Comparison of ENCODE assay signal across 9 cellular contexts in the genomic region with DNA sequence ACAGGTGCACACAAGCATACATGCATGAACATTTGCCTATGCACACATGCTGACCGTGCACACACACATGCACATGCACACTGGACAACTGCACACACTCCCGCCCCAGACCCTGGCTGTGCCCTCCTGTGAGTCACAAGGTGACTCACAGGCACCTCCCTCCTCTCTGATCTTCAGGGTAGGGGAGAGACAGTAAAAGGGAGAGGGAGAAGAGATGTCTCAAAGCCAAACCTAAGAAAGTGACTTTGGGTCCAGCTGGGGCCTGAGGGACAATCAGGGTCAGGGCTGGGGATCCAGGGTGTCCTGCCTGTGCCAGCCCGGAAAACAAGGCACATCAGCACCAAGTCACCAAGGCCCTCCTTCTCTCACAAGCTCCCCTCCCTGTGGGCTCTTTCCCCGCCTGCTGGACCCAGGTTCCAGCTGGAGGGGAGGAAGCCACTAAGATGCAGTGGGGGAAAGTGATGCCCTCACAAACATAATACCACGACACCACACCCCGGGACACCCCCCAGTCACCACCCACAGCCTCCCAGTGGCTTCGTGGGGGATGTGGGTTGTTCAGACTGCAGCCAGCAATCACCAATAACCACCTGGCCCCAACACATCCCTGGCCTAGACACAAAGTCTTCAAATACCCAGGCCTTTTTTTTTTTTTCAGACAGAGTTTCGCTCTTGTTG. TPM values are rescaled to one million over a fixed set of nuclear protein-coding genes. Genes with fewer than 3 reads are reported as not detected.
DNase-seq lines count a peak whose midpoint lies in the region; ATAC-seq and TF ChIP-seq lines count a peak whose summit lies in the region.
"Had no signal": no experiment of that assay in that cellular context is flagged by ENCODE, and none has a peak within 500 bp of the region (broad histone marks: within the 10 kb centered on the region; RNA-seq: fewer than 3 reads in every experiment).

No MANE protein-coding gene starts in this region.

- no peaks in the 10 kb centered on the region for H3K9me3 ChIP-seq in ovary

- no peaks in the 10 kb centered on the region for H3K27me3 ChIP-seq in ovary
- no peaks in the 10 kb centered on the region for H3K27me3 ChIP-seq in GM23338 (ENCODE audit: insufficient read depth)

- no peaks in the 10 kb centered on the region for H3K36me3 ChIP-seq in ovary
- no peaks in the 10 kb centered on the region for H3K36me3 ChIP-seq in GM23338 (ENCODE audit: insufficient read depth)

- no peak for TF ChIP-seq POLR2A in ovary (IDR thresholded peaks at IDR 0.05)

- H3K27ac ChIP-seq in ovary (no peak overlapping the region), GM23338 (ENCODE audit: low read depth) (no peak overlapping the region)
- H3K27ac ChIP-seq: HL-60 had no signal

- H4K20me1 ChIP-seq in GM23338 (replicated peaks; ENCODE audit: insufficient read depth), result no peaks in the 10 kb centered on the region

- peak; percentile 89 for ATAC-seq in activated naive CD8-positive, alpha-beta T cell treated with anti-CD3 and anti-CD28 coated beads, Interleukin-2, amount 50 U/mL, for 24 hours
- ATAC-seq in naive thymus-derived CD8-positive, alpha-beta T cell, result peak; percentile 78 to 87
- ATAC-seq in GM23338, result no peak; the same call in 2 of the 3 replicates

- H3K4me3 ChIP-seq in ovary (no peak overlapping the region), GM23338 (no peak overlapping the region)

- H3K4me3 Mint-ChIP-seq in activated naive CD8-positive, alpha-beta T cell treated with anti-CD3 and anti-CD28 coated beads, Interleukin-2, amount 50 U/mL, for 24 hours, result no peak overlapping the region
- peak overlapping the region in 5 of 10 donors; percentile 33 to 64 (median 51) for H3K4me3 Mint-ChIP-seq in naive thymus-derived CD8-positive, alpha-beta T cell
- H3K4me3 Mint-ChIP-seq in GM23338, result no peak overlapping the region

- peaks cover 17% of the 10 kb centered on the region for H3K27me3 Mint-ChIP-seq in activated naive CD8-positive, alpha-beta T cell treated with anti-CD3 and anti-CD28 coated beads, Interleukin-2, amount 50 U/mL, for 24 hours
- peaks cover 0 to 19% (median 2%) of the 10 kb centered on the region in 5 donors for H3K27me3 Mint-ChIP-seq in naive thymus-derived CD8-positive, alpha-beta T cell
- H3K27me3 Mint-ChIP-seq in GM23338 (ENCODE audit: insufficient read depth, low read depth, poor library complexity), result peaks cover 17% of the 10 kb centered on the region

- DNase-seq in GM03348 (ENCODE audit: low spot score) (peak; percentile 85), LoVo (ENCODE audit: low spot score) (peak; percentile 74), T1000 (lab: John Stamatoyannopoulos, UW) (no peak), inferior parietal cortex (ENCODE audit: extremely low spot score) (no peak), ovary (no peak), GM23338 (ENCODE audit: low spot score) (no peak)
- peak; percentile 27 for DNase-seq in activated naive CD8-positive, alpha-beta T cell treated with anti-CD3 and anti-CD28 coated beads, Interleukin-2, amount 50 U/mL, for 24 hours
- peak in 6 of 10 donors; percentile 10 to 60 (median 26) for DNase-seq in naive thymus-derived CD8-positive, alpha-beta T cell

- POLR2A ChIA-PET in naive thymus-derived CD8-positive, alpha-beta T cell (lab: Charles Lee), result interaction anchor here (0.6 to 1.7 kb wide), 6 partner anchors 31 to 112 kb away, joined by 4 to 8 read pairs (median 4); no protein-coding TSS in a partner anchor

- intact Hi-C loops in ovary (cut with DNase I), result no loop called here

- H2AFZ ChIP-seq in GM23338, result no peak overlapping the region

- H3K4me1 ChIP-seq in ovary (ENCODE audit: insufficient read depth) (no peaks in the 10 kb centered on the region), GM23338 (ENCODE audit: insufficient read depth) (peaks cover 2% of the 10 kb centered on the region; the same call in 1 of the 2 replicates)

- H3K9me3 Mint-ChIP-seq in activated naive CD8-positive, alpha-beta T cell treated with anti-CD3 and anti-CD28 coated beads, Interleukin-2, amount 50 U/mL, for 24 hours, result no peaks in the 10 kb centered on the region
- no peaks in the 10 kb centered on the region for H3K9me3 Mint-ChIP-seq in naive thymus-derived CD8-positive, alpha-beta T cell
- H3K9me3 Mint-ChIP-seq in GM23338, result peaks cover 4% of the 10 kb centered on the region; the same call in 2 of the 3 replicates

- H3F3A ChIP-seq in GM23338 (replicated peaks; ENCODE audit: low read depth), result peaks cover 3% of the 10 kb centered on the region; the same call in 1 of the 2 replicates

- WGBS in ovary, 3 donors, result 68 to 76% (median 70%) methylated on average over 8 of the region's 8 CpGs

- 0 out of 2 replicates have a peak, but pooled peaks cover 4% of the 10 kb centered on the region for H3K9me2 ChIP-seq in GM23338 (ENCODE audit: insufficient read depth)

- H3K36me3 Mint-ChIP-seq in activated naive CD8-positive, alpha-beta T cell treated with anti-CD3 and anti-CD28 coated beads, Interleukin-2, amount 50 U/mL, for 24 hours (ENCODE audit: low read depth), result no peaks in the 10 kb centered on the region
- no peaks in the 10 kb centered on the region for H3K36me3 Mint-ChIP-seq in naive thymus-derived CD8-positive, alpha-beta T cell
- H3K36me3 Mint-ChIP-seq in GM23338 (ENCODE audit: low read depth), result no peaks in the 10 kb centered on the region; the same call in 2 of the 3 replicates

- no peak overlapping the region for H3K4me2 ChIP-seq in GM23338

- peaks cover 27% of the 10 kb centered on the region for H3K4me1 Mint-ChIP-seq in activated naive CD8-positive, alpha-beta T cell treated with anti-CD3 and anti-CD28 coated beads, Interleukin-2, amount 50 U/mL, for 24 hours
- H3K4me1 Mint-ChIP-seq in naive thymus-derived CD8-positive, alpha-beta T cell, result peaks cover 13 to 31% (median 25%) of the 10 kb centered on the region in 4 donors
- peaks cover 26% of the 10 kb centered on the region for H3K4me1 Mint-ChIP-seq in GM23338

- no peak for TF ChIP-seq EP300 in ovary (IDR thresholded peaks at IDR 0.05)

- TF ChIP-seq CTCF in ovary (IDR thresholded peaks at IDR 0.05), result no peak
- TF ChIP-seq CTCF in GM23338 (conservative IDR thresholded peaks at IDR 0.05; ENCODE audit: low read depth in 2 of 2), result no peak

- no peaks in the 10 kb centered on the region for H3K79me2 ChIP-seq in GM23338 (replicated peaks; ENCODE audit: insufficient read depth)

- H3K27ac Mint-ChIP-seq in activated naive CD8-positive, alpha-beta T cell treated with anti-CD3 and anti-CD28 coated beads, Interleukin-2, amount 50 U/mL, for 24 hours, result no peak overlapping the region
- H3K27ac Mint-ChIP-seq in naive thymus-derived CD8-positive, alpha-beta T cell, result peak overlapping the region in 9 of 10 donors; percentile 7 to 85 (median 59)
- no peak overlapping the region for H3K27ac Mint-ChIP-seq in GM23338

TF ChIP-seq in GM23338, 12 proteins besides CTCF, POLR2A, EP300 and RAD21:
- TF ChIP-seq ZNF331 (CRISPR knock-in tag; IDR thresholded peaks at IDR 0.05; ENCODE audit: low read depth) (no peak), STAT1 (IDR thresholded peaks at IDR 0.05; ENCODE audit: unreplicated experiment) (no peak), POLR2AphosphoS5 (IDR thresholded peaks at IDR 0.05; ENCODE audit: low read depth) (no peak; the same call in 1 of the 2 replicates), ZNF114 (CRISPR knock-in tag; IDR thresholded peaks at IDR 0.05) (no peak)
- TF ChIP-seq, protein P1, sequence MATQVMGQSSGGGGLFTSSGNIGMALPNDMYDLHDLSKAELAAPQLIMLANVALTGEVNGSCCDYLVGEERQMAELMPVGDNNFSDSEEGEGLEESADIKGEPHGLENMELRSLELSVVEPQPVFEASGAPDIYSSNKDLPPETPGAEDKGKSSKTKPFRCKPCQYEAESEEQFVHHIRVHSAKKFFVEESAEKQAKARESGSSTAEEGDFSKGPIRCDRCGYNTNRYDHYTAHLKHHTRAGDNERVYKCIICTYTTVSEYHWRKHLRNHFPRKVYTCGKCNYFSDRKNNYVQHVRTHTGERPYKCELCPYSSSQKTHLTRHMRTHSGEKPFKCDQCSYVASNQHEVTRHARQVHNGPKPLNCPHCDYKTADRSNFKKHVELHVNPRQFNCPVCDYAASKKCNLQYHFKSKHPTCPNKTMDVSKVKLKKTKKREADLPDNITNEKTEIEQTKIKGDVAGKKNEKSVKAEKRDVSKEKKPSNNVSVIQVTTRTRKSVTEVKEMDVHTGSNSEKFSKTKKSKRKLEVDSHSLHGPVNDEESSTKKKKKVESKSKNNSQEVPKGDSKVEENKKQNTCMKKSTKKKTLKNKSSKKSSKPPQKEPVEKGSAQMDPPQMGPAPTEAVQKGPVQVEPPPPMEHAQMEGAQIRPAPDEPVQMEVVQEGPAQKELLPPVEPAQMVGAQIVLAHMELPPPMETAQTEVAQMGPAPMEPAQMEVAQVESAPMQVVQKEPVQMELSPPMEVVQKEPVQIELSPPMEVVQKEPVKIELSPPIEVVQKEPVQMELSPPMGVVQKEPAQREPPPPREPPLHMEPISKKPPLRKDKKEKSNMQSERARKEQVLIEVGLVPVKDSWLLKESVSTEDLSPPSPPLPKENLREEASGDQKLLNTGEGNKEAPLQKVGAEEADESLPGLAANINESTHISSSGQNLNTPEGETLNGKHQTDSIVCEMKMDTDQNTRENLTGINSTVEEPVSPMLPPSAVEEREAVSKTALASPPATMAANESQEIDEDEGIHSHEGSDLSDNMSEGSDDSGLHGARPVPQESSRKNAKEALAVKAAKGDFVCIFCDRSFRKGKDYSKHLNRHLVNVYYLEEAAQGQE (IDR thresholded peaks at IDR 0.05; ENCODE audit: unreplicated experiment), result no peak

RNA-seq across cellular contexts. Expression of gene PDGFB, which starts 39.3 kb away (rescaled TPM):
- total RNA-seq in naive thymus-derived CD8-positive, alpha-beta T cell, result 10 to 100 TPM in 1 of 2 experiments, 1 to 10 TPM in 1; 7.4 to 10.1 TPM
- 1 to 10 TPM; 1.0 to 3.9 (median 1.3) TPM for polyA plus RNA-seq in naive thymus-derived CD8-positive, alpha-beta T cell
- total RNA-seq in ovary, result 10 to 100 TPM in 1 of 7 donors, 1 to 10 TPM in 6; 3.9 to 10.7 (median 5.5) TPM
- polyA plus RNA-seq in ovary (1 to 10 TPM; 5.0 to 7.9 TPM), GM23338 (2016; fragmentation: Nextera tagmentation; extraction: Ambion mirVana) (1.9 and 2.2 TPM in 2 replicates)
- 5.2 and 8.0 TPM in 2 replicates for total RNA-seq in GM23338 (2014; rRNA removed; shearing (Covaris generic))

RNA-seq across cellular contexts. Expression of gene CBX7, which starts 53.0 kb away (rescaled TPM):
- 100 to 1,000 TPM; 131 to 133 TPM for total RNA-seq in naive thymus-derived CD8-positive, alpha-beta T cell
- polyA plus RNA-seq in naive thymus-derived CD8-positive, alpha-beta T cell, result 10 to 100 TPM; 19.1 to 23.1 (median 19.5) TPM
- 100 to 1,000 TPM in 1 of 7 donors, 10 to 100 TPM in 6; 47.2 to 107 (median 84.9) TPM for total RNA-seq in ovary
- polyA plus RNA-seq in ovary, result 10 to 100 TPM; 40.7 to 96.9 TPM
- total RNA-seq in GM23338 (2014; rRNA removed; shearing (Covaris generic)), result 11.5 and 12.7 TPM in 2 replicates
- 2.6 and 2.8 TPM in 2 replicates for polyA plus RNA-seq in GM23338 (2016; fragmentation: Nextera tagmentation; extraction: Ambion mirVana)

Comparison
In these comparisons a context has a peak if more than half of its experiments do, and no peak if none do; other contexts are left out.
1. DNase-seq: peak in GM03348 (single experiment), LoVo (single experiment), activated naive CD8-positive, alpha-beta T cell treated with anti-CD3 and anti-CD28 coated beads, Interleukin-2, amount 50 U/mL, for 24 hours (single experiment) and naive thymus-derived CD8-positive, alpha-beta T cell (6 of 10); none in T1000 (single experiment), inferior parietal cortex (single experiment), ovary (0 of 5) and GM23338 (single experiment).
2. H3K27ac Mint-ChIP-seq: peak in naive thymus-derived CD8-positive, alpha-beta T cell (9 of 10); none in activated naive CD8-positive, alpha-beta T cell treated with anti-CD3 and anti-CD28 coated beads, Interleukin-2, amount 50 U/mL, for 24 hours (single experiment) and GM23338 (single experiment).